34 cellular contexts compared by ENCODE assay signal in genomic region chr5:139554264-139554663, GRCh38.
"Had no signal": no experiment of that assay in that cellular context is flagged by ENCODE, and none has a peak within 500 bp of the region (broad histone marks: within the 10 kb centered on the region; RNA-seq: fewer than 3 reads in every experiment).

No MANE protein-coding gene starts in this region.

- H3K4me2 ChIP-seq: KMS-11 had no signal

- H3K27ac ChIP-seq: KMS-11 had no signal

- H3K4me3 ChIP-seq: MG63 had no signal

- H3K36me3 ChIP-seq: MG63 had no signal

- H3K27me3 ChIP-seq: MG63 had no signal

- DNase-seq: Karpas-422, Kasumi-1, MG63, MM.1S, MV-4-11, NCI-H1092, NCI-H1092 treated with DMSO at 0.1 percent for 48 hours, NCI-H1105, NCI-H1105 treated with DMSO at 0.1 percent for 48 hours, NCI-H1417, NCI-H1417 treated with DMSO at 0.1 percent for 48 hours, NCI-H1436, NCI-H1436 treated with DMSO at 0.1 percent for 48 hours, NCI-H146, NCI-H1694, NCI-H1694 treated with DMSO at 0.1 percent for 48 hours, NCI-H187, NCI-H187 treated with DMSO at 0.1 percent for 48 hours, NCI-H1930, NCI-H2029, NCI-H2029 treated with DMSO at 0.1 percent for 48 hours, NCI-H2081, NCI-H2081 treated with DMSO at 0.1 percent for 48 hours, NCI-H2107, NCI-H2171, NCI-H2171 treated with DMSO at 0.1 percent for 48 hours, NCI-H2227 treated with DMSO at 0.1 percent for 48 hours, NCI-H226, NCI-H345, NCI-H446, NCI-H446 treated with DMSO at 0.1 percent for 48 hours, NCI-H510A, NCI-H510A treated with DMSO at 0.1 percent for 48 hours had no signal
